Comparison of ENCODE assay signal across 20 cellular contexts in the genomic region with DNA sequence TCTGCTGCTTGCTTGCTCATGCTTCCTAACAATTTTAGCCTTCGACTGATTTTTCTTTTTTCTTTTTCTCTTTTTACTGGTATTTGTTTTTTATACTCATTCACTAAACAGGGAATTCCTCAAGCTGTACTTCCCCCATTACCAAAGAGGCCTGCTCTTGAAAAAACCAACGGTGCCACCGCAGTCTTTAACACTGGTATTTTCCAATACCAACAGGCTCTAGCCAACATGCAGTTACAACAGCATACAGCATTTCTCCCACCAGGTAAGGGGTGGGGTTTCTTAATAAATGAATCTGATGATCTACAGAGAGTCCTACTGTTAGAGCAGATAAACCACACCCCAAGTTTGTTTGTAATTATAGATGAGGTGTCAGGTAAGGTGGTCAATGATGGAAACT.
DNase-seq lines count a peak whose midpoint lies in the region; ATAC-seq and TF ChIP-seq lines count a peak whose summit lies in the region.
"Had no signal": no experiment of that assay in that cellular context is flagged by ENCODE, and none has a peak within 500 bp of the region (broad histone marks: within the 10 kb centered on the region; RNA-seq: fewer than 3 reads in every experiment).

No MANE protein-coding gene starts in this region.

- H3K9me3 Mint-ChIP-seq in CD4-positive, alpha-beta T cell = no peaks in the 10 kb centered on the region
- H3K9me3 Mint-ChIP-seq in H9 = no peaks in the 10 kb centered on the region
- H3K9me3 Mint-ChIP-seq in activated naive CD8-positive, alpha-beta T cell treated with anti-CD3 and anti-CD28 coated beads for 36 hours = no peaks in the 10 kb centered on the region
- no peaks in the 10 kb centered on the region for H3K9me3 Mint-ChIP-seq in natural killer cell treated with Interleukin-12 subunit alpha and Interleukin-12 subunit beta and Interleukin-15 and Interleukin-18, amount 100 ng/mL, for 72 hours
- H3K9me3 Mint-ChIP-seq: brain; T-helper 2 cell treated with Interferon-gamma antibody and Interleukin-4, amounts not matched to agents 5 μg/mL and 100 μg/mL, for 36 hours had no signal

- no peak overlapping the region for H2BK5ac ChIP-seq in H9 (ENCODE audit: insufficient read length, low read length)

- H3K79me2 ChIP-seq in H9 (ENCODE audit: insufficient read depth, low read length) = no peaks in the 10 kb centered on the region

- TF ChIP-seq CTCF in CD4-positive, alpha-beta T cell (IDR thresholded peaks at IDR 0.05) = no peak
- no peak for TF ChIP-seq CTCF in H9 (conservative IDR thresholded peaks at IDR 0.05)

- ATAC-seq in CD4-positive, alpha-beta T cell (ENCODE audit: poor library complexity) = peak; percentile 21
- ATAC-seq in natural killer cell treated with Interleukin-12 subunit alpha and Interleukin-12 subunit beta and Interleukin-15 and Interleukin-18, amount 100 ng/mL, for 72 hours = peak in 1 of 2 donors; percentile 40
- no peak for ATAC-seq in GM18858 (IDR thresholded peaks at IDR 0.05; ENCODE audit: unreplicated experiment)
- no peak for ATAC-seq in HG02588 (IDR thresholded peaks at IDR 0.05; ENCODE audit: unreplicated experiment)

- no peaks in the 10 kb centered on the region for H3K27me3 ChIP-seq in CD4-positive, alpha-beta T cell (ENCODE audit: control insufficient read depth, insufficient read depth, low read length)
- H3K27me3 ChIP-seq in H9 (ENCODE audit: insufficient read depth, low read length) = no peaks in the 10 kb centered on the region
- H3K27me3 ChIP-seq: esophagus muscularis mucosa, suprapubic skin had no signal

- no peaks in the 10 kb centered on the region for H3K9me3 ChIP-seq in CD4-positive, alpha-beta T cell (ENCODE audit: control insufficient read depth, low read length)
- H3K9me3 ChIP-seq in H9 (ENCODE audit: control insufficient read depth, low read depth, low read length) = no peaks in the 10 kb centered on the region
- H3K9me3 ChIP-seq: esophagus muscularis mucosa, HAP-1, lower lobe of right lung, suprapubic skin had no signal

- no peak overlapping the region for H4K91ac ChIP-seq in H9 (ENCODE audit: insufficient read length, low read depth, low read length)

- H2AFZ ChIP-seq in H9 (ENCODE audit: low read length) = no peak overlapping the region

- H2BK120ac ChIP-seq in H9 (ENCODE audit: low read depth, low read length, poor library complexity, severe bottlenecking) = no peak overlapping the region

- no peaks in the 10 kb centered on the region for H3K4me1 ChIP-seq in H9 (ENCODE audit: insufficient read depth, low read length)

- no peak overlapping the region for H3K4me2 ChIP-seq in H9 (ENCODE audit: insufficient read depth, insufficient read length, low read length)

- H2BK12ac ChIP-seq in H9 (ENCODE audit: insufficient read length, low read depth, low read length) = no peak overlapping the region

- no peak for DNase-seq in CD4-positive, alpha-beta T cell
- DNase-seq in H9 (no peak), substantia nigra (lab: John Stamatoyannopoulos, UW) (no peak)
- DNase-seq in activated naive CD8-positive, alpha-beta T cell treated with anti-CD3 and anti-CD28 coated beads for 36 hours = no peak
- no peak for DNase-seq in natural killer cell treated with Interleukin-12 subunit alpha and Interleukin-12 subunit beta and Interleukin-15 and Interleukin-18, amount 100 ng/mL, for 72 hours (ENCODE audit: low spot score)
- DNase-seq: activated CD4-positive, alpha-beta T cell treated with anti-CD3 and anti-CD28 coated beads for 48 hours; activated effector memory CD4-positive, alpha-beta T cell treated with anti-CD3 and anti-CD28 coated beads, Interleukin-2, amount 50 U/mL, for 16 hours; AML-193; DMS53; glutamatergic neuron; lower lobe of right lung; NCI-H1417 treated with DMSO at 0.1 percent for 48 hours; NK-92 treated with Interleukin-12 subunit alpha and Interleukin-12 subunit beta, amount 100 ng/mL, for 24 hours had no signal

- H3K9ac ChIP-seq in H9 (ENCODE audit: extremely low read depth, insufficient read length, low read length) = no peak overlapping the region

- no peak overlapping the region for H3K4ac ChIP-seq in H9 (ENCODE audit: low read depth, low read length)

- CTCF ChIA-PET in CD4-positive, alpha-beta T cell (lab: Charles Lee) = interaction anchor here (0.6 to 2.6 kb wide), 4 partner anchors 228 to 533 kb away, joined by 3 to 7 read pairs (median 3); no protein-coding TSS in a partner anchor

- intact Hi-C loops in CD4-positive, alpha-beta T cell (cut with DNase I, micrococcal nuclease) = no loop called here

- H3T11ph ChIP-seq in H9 (ENCODE audit: low read length) = no peak overlapping the region

- H3K23me2 ChIP-seq in H9 (ENCODE audit: insufficient read length, low read depth, low read length, poor library complexity, severe bottlenecking) = no peaks in the 10 kb centered on the region

- WGBS in H9 (ENCODE audit: extremely low coverage, insufficient read length, low lambda C conversion rate) = no CpG with 5 or more reads among the region's 3 CpGs

- peaks cover 87% of the 10 kb centered on the region for H3K36me3 Mint-ChIP-seq in CD4-positive, alpha-beta T cell (ENCODE audit: low read depth)
- H3K36me3 Mint-ChIP-seq in H9 (ENCODE audit: insufficient read depth in 1 of 3, low read depth in 3 of 3) = peaks cover 0 to 3% (median 0%) of the 10 kb centered on the region in 3 experiments; a peak in 2 of 7 replicates
- peaks cover 29% of the 10 kb centered on the region for H3K36me3 Mint-ChIP-seq in activated naive CD8-positive, alpha-beta T cell treated with anti-CD3 and anti-CD28 coated beads for 36 hours
- H3K36me3 Mint-ChIP-seq in natural killer cell treated with Interleukin-12 subunit alpha and Interleukin-12 subunit beta and Interleukin-15 and Interleukin-18, amount 100 ng/mL, for 72 hours = peaks cover 25% of the 10 kb centered on the region

- H3K27ac ChIP-seq in CD4-positive, alpha-beta T cell (ENCODE audit: low read depth, low read length) = no peak overlapping the region
- H3K27ac ChIP-seq in H9 (ENCODE audit: insufficient read length, low read depth, low read length) (no peak overlapping the region), substantia nigra (ENCODE audit: low read depth, low read length, poor library complexity, severe bottlenecking) (no peak overlapping the region)
- H3K27ac ChIP-seq: esophagus muscularis mucosa, lower lobe of right lung, suprapubic skin had no signal

- H3K4me3 Mint-ChIP-seq in CD4-positive, alpha-beta T cell = no peak overlapping the region
- H3K4me3 Mint-ChIP-seq in H9 = no peak overlapping the region
- no peak overlapping the region for H3K4me3 Mint-ChIP-seq in activated naive CD8-positive, alpha-beta T cell treated with anti-CD3 and anti-CD28 coated beads for 36 hours
- H3K4me3 Mint-ChIP-seq in natural killer cell treated with Interleukin-12 subunit alpha and Interleukin-12 subunit beta and Interleukin-15 and Interleukin-18, amount 100 ng/mL, for 72 hours = peak overlapping the region; percentile 21
- H3K4me3 Mint-ChIP-seq: brain; T-helper 2 cell treated with Interferon-gamma antibody and Interleukin-4, amounts not matched to agents 5 μg/mL and 100 μg/mL, for 36 hours had no signal

- H4K5ac ChIP-seq in H9 (ENCODE audit: insufficient read length, low read depth, low read length) = no peak overlapping the region

- H2BK20ac ChIP-seq in H9 (ENCODE audit: low read depth, low read length, poor library complexity, severe bottlenecking) = no peak overlapping the region

- H3K23ac ChIP-seq in H9 (ENCODE audit: insufficient read length, low read depth, low read length) = no peak overlapping the region

- no peaks in the 10 kb centered on the region for H3K27me3 Mint-ChIP-seq in CD4-positive, alpha-beta T cell
- H3K27me3 Mint-ChIP-seq in H9 (ENCODE audit: low read depth) = no peaks in the 10 kb centered on the region
- H3K27me3 Mint-ChIP-seq in activated naive CD8-positive, alpha-beta T cell treated with anti-CD3 and anti-CD28 coated beads for 36 hours = no peaks in the 10 kb centered on the region
- H3K27me3 Mint-ChIP-seq in natural killer cell treated with Interleukin-12 subunit alpha and Interleukin-12 subunit beta and Interleukin-15 and Interleukin-18, amount 100 ng/mL, for 72 hours = no peaks in the 10 kb centered on the region
- H3K27me3 Mint-ChIP-seq: brain had no signal

- no peak overlapping the region for H3K14ac ChIP-seq in H9 (ENCODE audit: insufficient read depth, low read length)

- no peak overlapping the region for H3K56ac ChIP-seq in H9 (ENCODE audit: insufficient read length, low read depth, low read length)

- H2BK15ac ChIP-seq in H9 (ENCODE audit: low read depth, low read length) = no peak overlapping the region

- no peaks in the 10 kb centered on the region for H4K20me1 ChIP-seq in H9 (ENCODE audit: control insufficient read depth, insufficient read depth, insufficient read length)

- no peak overlapping the region for H3K18ac ChIP-seq in H9 (ENCODE audit: insufficient read length, low read depth, low read length)

- no peak overlapping the region for H2AK5ac ChIP-seq in H9 (ENCODE audit: insufficient read length, low read length)

- H3K27ac Mint-ChIP-seq in CD4-positive, alpha-beta T cell = peak overlapping the region; percentile 73
- H3K27ac Mint-ChIP-seq in H9 = peak overlapping the region in 2 of 3 experiments; percentile 38 to 90; a peak in 3 of 7 replicates
- peak overlapping the region; percentile 81 for H3K27ac Mint-ChIP-seq in activated naive CD8-positive, alpha-beta T cell treated with anti-CD3 and anti-CD28 coated beads for 36 hours
- peak overlapping the region; percentile 77 to 80 for H3K27ac Mint-ChIP-seq in natural killer cell treated with Interleukin-12 subunit alpha and Interleukin-12 subunit beta and Interleukin-15 and Interleukin-18, amount 100 ng/mL, for 72 hours
- H3K27ac Mint-ChIP-seq: brain; T-helper 2 cell treated with Interferon-gamma antibody and Interleukin-4, amounts not matched to agents 5 μg/mL and 100 μg/mL, for 36 hours had no signal

- POLR2A ChIA-PET in CD4-positive, alpha-beta T cell (lab: Charles Lee) = interaction anchor here (0.5 to 2.0 kb wide), 3 partner anchors 19 to 284 kb away, joined by 3 to 7 read pairs (median 3); no protein-coding TSS in a partner anchor

- H4K8ac ChIP-seq in H9 (replicated peaks; ENCODE audit: insufficient read length, low read depth, low read length) = no peak overlapping the region

- peaks cover 77% of the 10 kb centered on the region for H3K4me1 Mint-ChIP-seq in CD4-positive, alpha-beta T cell (ENCODE audit: low read depth)
- peaks cover 8 to 9% of the 10 kb centered on the region in 2 experiments for H3K4me1 Mint-ChIP-seq in H9
- H3K4me1 Mint-ChIP-seq in activated naive CD8-positive, alpha-beta T cell treated with anti-CD3 and anti-CD28 coated beads for 36 hours = peaks cover 57% of the 10 kb centered on the region
- peaks cover 50 to 60% of the 10 kb centered on the region in 2 donors for H3K4me1 Mint-ChIP-seq in natural killer cell treated with Interleukin-12 subunit alpha and Interleukin-12 subunit beta and Interleukin-15 and Interleukin-18, amount 100 ng/mL, for 72 hours (ENCODE audit: low read depth in 2 of 2)

- no peaks in the 10 kb centered on the region for H3K79me1 ChIP-seq in H9 (ENCODE audit: insufficient read depth, low read depth, low read length, poor library complexity, severe bottlenecking)
